In the genomic region with DNA sequence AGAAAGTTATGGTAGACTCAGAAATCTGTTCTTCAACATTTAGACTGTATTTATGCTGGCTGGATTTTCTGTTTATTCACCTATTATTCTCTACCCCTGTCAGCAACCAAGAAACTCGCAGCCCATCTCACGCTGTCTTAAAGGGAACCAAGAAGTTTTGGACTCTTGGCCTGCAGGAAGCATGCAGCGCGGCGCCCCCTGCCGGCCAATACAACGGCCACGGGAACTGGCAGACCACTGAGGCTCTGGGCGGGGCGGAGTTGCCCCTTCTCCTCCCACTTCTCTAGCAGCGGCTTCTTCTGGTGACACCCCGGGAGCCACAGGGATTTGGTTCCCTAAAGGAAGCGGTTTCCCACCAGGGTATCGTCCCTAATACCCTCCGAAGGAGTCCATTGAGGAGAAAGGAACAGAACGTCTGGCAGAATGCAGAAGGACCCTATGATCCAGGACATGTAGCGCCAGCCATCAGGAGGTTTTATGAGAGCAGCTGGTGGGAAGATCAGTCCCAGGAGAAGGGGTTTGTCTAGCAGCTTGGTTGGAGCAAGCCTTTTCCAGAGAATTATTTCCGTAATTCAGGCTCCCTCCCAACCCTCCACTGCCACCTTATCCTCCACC, we compare ENCODE assay signal across 8 cellular contexts. TPM values are rescaled to one million over a fixed set of nuclear protein-coding genes. Genes with fewer than 3 reads are reported as not detected.
DNase-seq lines count a peak whose midpoint lies in the region; ATAC-seq and TF ChIP-seq lines count a peak whose summit lies in the region.

No MANE protein-coding gene starts in this region.

- no peak overlapping the region for H3K27ac Mint-ChIP-seq in activated CD8-positive, alpha-beta T cell treated with anti-CD3 and anti-CD28 coated beads, Interleukin-2, amount 10 ng/mL, durations not matched to agents 7 days and 5 days
- no peak overlapping the region for H3K27ac Mint-ChIP-seq in stimulated activated memory B cell treated with anti-CD40 and anti-IgM and Interleukin-4, amounts not matched to agents 10 μg/mL and 1 μg/mL and 100 μg/mL, for 72 hours

- no peaks in the 10 kb centered on the region for H3K4me1 Mint-ChIP-seq in activated CD8-positive, alpha-beta T cell treated with anti-CD3 and anti-CD28 coated beads, Interleukin-2, amount 10 ng/mL, durations not matched to agents 7 days and 5 days (ENCODE audit: low read depth)
- H3K4me1 Mint-ChIP-seq in stimulated activated memory B cell treated with anti-CD40 and anti-IgM and Interleukin-4, amounts not matched to agents 10 μg/mL and 1 μg/mL and 100 μg/mL, for 72 hours = peaks cover 15% of the 10 kb centered on the region

- H3K27me3 ChIP-seq in H7 (ENCODE audit: control insufficient read depth, insufficient read depth, low read length) = no peaks in the 10 kb centered on the region

- POLR2A ChIA-PET in activated CD8-positive, alpha-beta T cell treated with anti-CD3 and anti-CD28 coated beads, Interleukin-2, amount 10 ng/mL, durations not matched to agents 7 days and 5 days (lab: Charles Lee) = no interaction called here

- no peak overlapping the region for H3K4me3 Mint-ChIP-seq in activated CD8-positive, alpha-beta T cell treated with anti-CD3 and anti-CD28 coated beads, Interleukin-2, amount 10 ng/mL, durations not matched to agents 7 days and 5 days
- no peak overlapping the region for H3K4me3 Mint-ChIP-seq in stimulated activated memory B cell treated with anti-CD40 and anti-IgM and Interleukin-4, amounts not matched to agents 10 μg/mL and 1 μg/mL and 100 μg/mL, for 72 hours

- H3K36me3 Mint-ChIP-seq in activated CD8-positive, alpha-beta T cell treated with anti-CD3 and anti-CD28 coated beads, Interleukin-2, amount 10 ng/mL, durations not matched to agents 7 days and 5 days (ENCODE audit: low read depth) = no peaks in the 10 kb centered on the region
- no peaks in the 10 kb centered on the region for H3K36me3 Mint-ChIP-seq in stimulated activated memory B cell treated with anti-CD40 and anti-IgM and Interleukin-4, amounts not matched to agents 10 μg/mL and 1 μg/mL and 100 μg/mL, for 72 hours

- intact Hi-C loops in left ventricle myocardium superior (cut with micrococcal nuclease) = no loop called here

- CTCF ChIA-PET in activated CD8-positive, alpha-beta T cell treated with anti-CD3 and anti-CD28 coated beads, Interleukin-2, amount 10 ng/mL, durations not matched to agents 7 days and 5 days (lab: Charles Lee) = no interaction called here

- H3K36me3 ChIP-seq in H7 (replicated peaks; ENCODE audit: control insufficient read depth, insufficient read depth, low read length) = no peaks in the 10 kb centered on the region

- no peak for ATAC-seq in activated CD8-positive, alpha-beta T cell treated with anti-CD3 and anti-CD28 coated beads, Interleukin-2, amount 10 ng/mL, durations not matched to agents 7 days and 5 days
- no peak for ATAC-seq in left ventricle myocardium superior
- no peak for ATAC-seq in GM18505 (IDR thresholded peaks at IDR 0.05; ENCODE audit: unreplicated experiment)
- ATAC-seq in stimulated activated memory B cell treated with anti-CD40 and anti-IgM and Interleukin-4, amounts not matched to agents 10 μg/mL and 1 μg/mL and 100 μg/mL, for 72 hours = no peak

- H3K9me3 Mint-ChIP-seq in activated CD8-positive, alpha-beta T cell treated with anti-CD3 and anti-CD28 coated beads, Interleukin-2, amount 10 ng/mL, durations not matched to agents 7 days and 5 days (ENCODE audit: insufficient read depth) = no peaks in the 10 kb centered on the region
- H3K9me3 Mint-ChIP-seq in stimulated activated memory B cell treated with anti-CD40 and anti-IgM and Interleukin-4, amounts not matched to agents 10 μg/mL and 1 μg/mL and 100 μg/mL, for 72 hours = no peaks in the 10 kb centered on the region

- TF ChIP-seq POLR2A in GM18505 (IDR thresholded peaks at IDR 0.05; ENCODE audit: borderline replicate concordance, extremely low read depth, insufficient read depth, insufficient read length) = no peak

- DNase-seq in AG09319 (ENCODE audit: extremely low read depth, low read depth) = no peak
- peak; percentile 80 for DNase-seq in H7
- peak; percentile 49 for DNase-seq in activated CD8-positive, alpha-beta T cell treated with anti-CD3 and anti-CD28 coated beads, Interleukin-2, amount 10 ng/mL, durations not matched to agents 7 days and 5 days
- peak; percentile 58 for DNase-seq in left ventricle myocardium superior
- peak; percentile 17 for DNase-seq in stimulated activated CD8-positive, alpha-beta memory T cell treated with anti-CD3 and anti-CD28 coated beads, Interleukin-12 subunit alpha, Interleukin-12 subunit beta, amount 100 ng/mL, for 24 hours (ENCODE audit: extremely low read depth)
- DNase-seq in T1000 (lab: John Stamatoyannopoulos, UW) = no peak

- no peaks in the 10 kb centered on the region for H3K27me3 Mint-ChIP-seq in activated CD8-positive, alpha-beta T cell treated with anti-CD3 and anti-CD28 coated beads, Interleukin-2, amount 10 ng/mL, durations not matched to agents 7 days and 5 days (ENCODE audit: low read depth)
- peaks cover 22% of the 10 kb centered on the region for H3K27me3 Mint-ChIP-seq in stimulated activated memory B cell treated with anti-CD40 and anti-IgM and Interleukin-4, amounts not matched to agents 10 μg/mL and 1 μg/mL and 100 μg/mL, for 72 hours

- peak; percentile 47 for TF ChIP-seq CTCF in AG09319 (IDR thresholded peaks at IDR 0.05; ENCODE audit: low read depth, low read length)

- H3K4me3 ChIP-seq in H7 (ENCODE audit: insufficient read depth, low read depth, low read length) = no peak overlapping the region; the same call in 1 of the 2 replicates

RNA-seq across cellular contexts. Expression of a gene that starts 21.0 kb away (rescaled TPM):
- not detected in 2 replicates for total RNA-seq in H7 (2014; rRNA removed; shearing (Covaris generic))
- total RNA-seq in activated CD8-positive, alpha-beta T cell treated with anti-CD3 and anti-CD28 coated beads, Interleukin-2, amount 10 ng/mL, durations not matched to agents 7 days and 5 days = not detected
- 2.9 TPM for total RNA-seq in left ventricle myocardium superior

RNA-seq across cellular contexts. Expression of a gene that starts 43.1 kb away (rescaled TPM):
- not detected in 2 replicates for total RNA-seq in H7 (2014; rRNA removed; shearing (Covaris generic))
- total RNA-seq in activated CD8-positive, alpha-beta T cell treated with anti-CD3 and anti-CD28 coated beads, Interleukin-2, amount 10 ng/mL, durations not matched to agents 7 days and 5 days = not detected
- total RNA-seq in left ventricle myocardium superior = not detected

RNA-seq across cellular contexts. Expression of a gene that starts 55.5 kb away (rescaled TPM):
- total RNA-seq in H7 (2014; rRNA removed; shearing (Covaris generic)) = 109 and 131 TPM in 2 replicates
- total RNA-seq in activated CD8-positive, alpha-beta T cell treated with anti-CD3 and anti-CD28 coated beads, Interleukin-2, amount 10 ng/mL, durations not matched to agents 7 days and 5 days = 100 to 1,000 TPM in 1 of 2 experiments, 10 to 100 TPM in 1; 97.5 to 103 TPM
- 44.4 TPM for total RNA-seq in left ventricle myocardium superior

Comparison
In these comparisons a context has a peak if more than half of its experiments do, and no peak if none do; other contexts are left out.
1. DNase-seq: peak in H7 (single experiment), activated CD8-positive, alpha-beta T cell treated with anti-CD3 and anti-CD28 coated beads, Interleukin-2, amount 10 ng/mL, durations not matched to agents 7 days and 5 days (single experiment), left ventricle myocardium superior (single experiment) and stimulated activated CD8-positive, alpha-beta memory T cell treated with anti-CD3 and anti-CD28 coated beads, Interleukin-12 subunit alpha, Interleukin-12 subunit beta, amount 100 ng/mL, for 24 hours (single experiment); none in AG09319 (single experiment) and T1000 (single experiment).